Comparison of ENCODE assay signal across 16 cellular contexts in the genomic region with DNA sequence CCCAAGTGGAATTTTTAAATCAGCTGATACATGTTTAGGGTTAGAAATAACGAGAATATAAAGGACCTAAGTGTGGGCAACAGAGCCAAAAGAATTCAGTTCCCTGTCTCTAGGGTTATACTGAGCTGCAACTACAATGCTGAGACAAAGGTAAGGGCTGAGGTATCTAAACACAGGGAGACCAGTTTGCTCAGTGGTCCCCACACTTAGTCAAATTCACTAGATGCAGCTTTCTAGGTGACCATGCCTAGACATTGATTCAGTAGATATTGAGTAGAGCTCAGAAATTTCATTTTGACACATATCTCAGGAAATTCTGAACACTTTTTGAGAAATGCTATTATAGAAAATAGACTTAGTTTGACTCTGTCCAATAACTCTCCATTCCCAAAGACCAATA.
"Had no signal": no experiment of that assay in that cellular context is flagged by ENCODE, and none has a peak within 500 bp of the region (broad histone marks: within the 10 kb centered on the region; RNA-seq: fewer than 3 reads in every experiment).

No MANE protein-coding gene starts in this region.

- H3K36me3 ChIP-seq: cardiac muscle cell, left lung, spleen, upper lobe of right lung, WERI-Rb-1 had no signal

- H3K4me1 ChIP-seq: body of pancreas, foreskin keratinocyte had no signal

- H3K27ac ChIP-seq: body of pancreas, cardiac muscle cell, foreskin keratinocyte, left lung, SK-N-MC, spleen, upper lobe of right lung, WERI-Rb-1 had no signal

- ATAC-seq: body of pancreas, foreskin keratinocyte, left lung, upper lobe of right lung had no signal

- H3K4me3 ChIP-seq: body of pancreas, cardiac muscle cell, left lung, SK-N-MC, spleen, upper lobe of right lung had no signal

- H3K27me3 ChIP-seq: body of pancreas, cardiac muscle cell, left lung, spleen, upper lobe of right lung had no signal

- H3K9me3 ChIP-seq: body of pancreas, left lung, spleen, upper lobe of right lung had no signal

- DNase-seq: activated CD4-positive, CD25-positive, alpha-beta regulatory T cell treated with anti-CD3 and anti-CD28 coated beads, Interleukin-2, amount 50 U/mL, for 72 hours; activated effector memory CD4-positive, alpha-beta T cell treated with Interleukin-2 at 50 U/mL for 16 hours; activated naive CD4-positive, alpha-beta T cell treated with anti-CD3 and anti-CD28 coated beads for 36 hours; body of pancreas; dermis blood vessel endothelial cell; effector CD8-positive, alpha-beta T cell; foreskin keratinocyte; left lung; naive thymus-derived CD4-positive, alpha-beta T cell; spleen; stimulated activated CD4-positive, alpha-beta T cell treated with anti-CD3 and anti-CD28 coated beads, Interleukin-4, amount 100 ng/mL, for 1 hour; stimulated activated naive CD4-positive, alpha-beta T cell treated with Interleukin-2 at 50 U/mL for 16 hours; upper lobe of right lung; WERI-Rb-1 had no signal
